In the genomic region with DNA sequence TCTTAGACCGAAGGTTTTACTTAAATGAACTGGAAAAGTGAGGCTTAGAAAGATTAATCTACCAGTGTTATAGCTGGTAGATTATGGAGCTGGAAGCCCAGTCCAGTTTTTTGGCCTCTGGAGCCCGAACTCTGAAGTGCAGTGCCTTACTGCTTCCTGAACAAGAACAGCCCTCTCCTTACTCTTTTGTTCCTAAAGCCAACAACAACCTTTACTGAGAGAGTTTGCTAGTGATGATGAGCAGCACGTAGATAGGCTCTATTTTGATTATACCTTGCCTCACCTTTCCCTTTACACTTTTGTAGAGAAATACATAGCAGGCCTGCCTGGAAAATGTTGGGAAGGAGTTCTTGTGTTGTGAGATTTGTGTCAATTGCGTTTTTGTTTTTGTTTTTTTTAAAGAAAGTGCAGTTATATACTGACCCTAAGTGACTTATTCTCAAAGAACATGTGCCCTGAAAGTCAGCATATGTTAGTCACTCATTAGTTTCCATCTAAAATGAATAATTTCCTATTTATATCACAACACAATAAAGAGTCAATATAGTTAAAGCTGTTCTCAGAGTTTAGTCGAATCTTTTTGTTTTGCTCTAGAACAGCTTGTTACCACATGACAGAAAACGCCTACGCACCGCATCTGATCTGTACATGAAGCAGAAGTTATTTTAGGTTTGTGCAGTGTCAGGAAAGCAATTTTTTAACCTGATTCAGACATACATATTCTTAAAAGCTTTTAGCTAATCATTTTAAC, we compare ENCODE assay signal across 10 cellular contexts. TPM values are rescaled to one million over a fixed set of nuclear protein-coding genes. Genes with fewer than 3 reads are reported as not detected.
A peak's percentile ranks its signal among the peaks of the same experiment; 100 is the strongest.
DNase-seq lines count a peak whose midpoint lies in the region; FAIRE-seq and TF ChIP-seq lines count a peak whose summit lies in the region.
"Had no signal": no experiment of that assay in that cellular context is flagged by ENCODE, and none has a peak within 500 bp of the region (broad histone marks: within the 10 kb centered on the region; RNA-seq: fewer than 3 reads in every experiment).

No MANE protein-coding gene starts in this region.

- dilution Hi-C loops in endothelial cell of umbilical vein (cut with MboI; ENCODE audit: extremely low pct_ligation_motif_present, low sequenced_read_pairs), result no loop called here

- H4K20me1 ChIP-seq in endothelial cell of umbilical vein (replicated peaks; ENCODE audit: control insufficient read depth, extremely low read depth, insufficient read depth, low read length), result no peaks in the 10 kb centered on the region

- no peaks in the 10 kb centered on the region for H3K27me3 ChIP-seq in endothelial cell of umbilical vein (ENCODE audit: control insufficient read depth in 2 of 2, insufficient read depth in 2 of 2, low read length in 2 of 2)
- H3K27me3 ChIP-seq in H7 (ENCODE audit: control insufficient read depth, insufficient read depth, low read length), result no peaks in the 10 kb centered on the region

- intact Hi-C loops in endothelial cell of umbilical vein (cut with micrococcal nuclease), result no loop called here

- CTCF ChIA-PET in endothelial cell of umbilical vein (lab: Charles Lee), result interaction anchor here (0.6 to 1.3 kb wide), 5 partner anchors 12 to 158 kb away, joined by 3 to 5 read pairs (median 4); no protein-coding TSS in a partner anchor

- FAIRE-seq in endothelial cell of umbilical vein (lab: Jason Lieb, UNC), result no peak

- TF ChIP-seq POLR2A in endothelial cell of umbilical vein (IDR thresholded peaks at IDR 0.05; ENCODE audit: low read depth, low read length), result no peak

- H3K4me2 ChIP-seq in endothelial cell of umbilical vein (ENCODE audit: insufficient read depth, low read length), result no peak overlapping the region

- H3K27ac ChIP-seq in endothelial cell of umbilical vein (ENCODE audit: insufficient read depth, low read depth, low read length), result no peak overlapping the region

- no peak overlapping the region for H2AFZ ChIP-seq in endothelial cell of umbilical vein (ENCODE audit: low read depth, low read length)

- POLR2A ChIA-PET in endothelial cell of umbilical vein (lab: Charles Lee), result no interaction called here

- no peaks in the 10 kb centered on the region for H3K9me1 ChIP-seq in endothelial cell of umbilical vein (replicated peaks; ENCODE audit: control insufficient read depth, extremely low read depth, insufficient read depth, low read length)

- H3K9me3 ChIP-seq in endothelial cell of umbilical vein (replicated peaks; ENCODE audit: control insufficient read depth, insufficient read depth, low read length), result no peaks in the 10 kb centered on the region

- H3K36me3 ChIP-seq in endothelial cell of umbilical vein (ENCODE audit: control insufficient read depth in 2 of 2, extremely low read depth in 1 of 2, insufficient read depth in 2 of 2, low read length in 2 of 2) (no peaks in the 10 kb centered on the region), H7 (replicated peaks; ENCODE audit: control insufficient read depth, insufficient read depth, low read length) (no peaks in the 10 kb centered on the region; the same call in 1 of the 2 replicates)

- no peaks in the 10 kb centered on the region for H3K79me2 ChIP-seq in endothelial cell of umbilical vein (ENCODE audit: control insufficient read depth, insufficient read depth, low read length)

- BruUV-seq in endothelial cell of umbilical vein (replicated peaks; lab: Mats Ljungman, UMichigan), result no TSS peak

- peaks cover 2% of the 10 kb centered on the region for H3K4me1 ChIP-seq in endothelial cell of umbilical vein (ENCODE audit: control insufficient read depth, extremely low read depth, insufficient read depth, low read length)

- DNase-seq in GM03348 (ENCODE audit: low spot score), result peak; percentile 17
- peak; percentile 77 for DNase-seq in activated CD8-positive, alpha-beta memory T cell treated with anti-CD3 and anti-CD28 coated beads, Interleukin-2, amount 50 U/mL, for 4 hours
- DNase-seq in endothelial cell of umbilical vein (ENCODE audit: low read depth, low spot score), result peak; percentile 23
- DNase-seq in stimulated activated CD4-positive, alpha-beta T cell treated with anti-CD3 and anti-CD28 coated beads, Interleukin-15, amount 100 ng/mL, for 48 hours (ENCODE audit: low read depth in 2 of 2), result peak; percentile 35 to 57
- no peak for DNase-seq in DMS53 (lab: John Stamatoyannopoulos, UW)
- DNase-seq in NCI-H748 treated with DMSO at 0.1 percent for 48 hours (lab: John Stamatoyannopoulos, UW), result no peak
- DNase-seq in H7, result no peak
- no peak for DNase-seq in NCI-H446 (lab: John Stamatoyannopoulos, UW)
- DNase-seq: HCEC 1CT had no signal

- H3K4me3 ChIP-seq in endothelial cell of umbilical vein (replicated peaks in 1 of 3; ENCODE audit: insufficient read depth in 1 of 3, low read depth in 1 of 3, low read length in 3 of 3), result no peak overlapping the region
- H3K4me3 ChIP-seq in H7 (ENCODE audit: insufficient read depth, low read depth, low read length), result no peak overlapping the region

- no peak overlapping the region for H3K9ac ChIP-seq in endothelial cell of umbilical vein (replicated peaks; ENCODE audit: extremely low read depth, insufficient read depth, low read length)

- TF ChIP-seq CTCF in endothelial cell of umbilical vein (IDR thresholded peaks at IDR 0.05; ENCODE audit: extremely low read depth in 1 of 2, insufficient read depth in 1 of 2, low read depth in 1 of 2, low read length in 2 of 2), result no peak

TF ChIP-seq in endothelial cell of umbilical vein, 7 proteins besides CTCF, POLR2A, EP300 and RAD21:
- TF ChIP-seq EZH2 (IDR thresholded peaks at IDR 0.05; ENCODE audit: borderline replicate concordance, low read depth, low read length, severe bottlenecking) (no peak), GATA2 (IDR thresholded peaks at IDR 0.05; ENCODE audit: insufficient read depth, insufficient read length, low read depth, low read length) (no peak), MYC (IDR thresholded peaks at IDR 0.05; ENCODE audit: low read depth, low read length) (no peak), FOS (IDR thresholded peaks at IDR 0.05; ENCODE audit: borderline replicate concordance, insufficient read depth, low read length) (no peak), POLR2AphosphoS5 (IDR thresholded peaks at IDR 0.05; ENCODE audit: insufficient read depth, low read depth, low read length) (no peak), JUN (IDR thresholded peaks at IDR 0.05; ENCODE audit: borderline replicate concordance, insufficient read depth, insufficient read length, low read depth) (no peak)
- TF ChIP-seq, protein P1, sequence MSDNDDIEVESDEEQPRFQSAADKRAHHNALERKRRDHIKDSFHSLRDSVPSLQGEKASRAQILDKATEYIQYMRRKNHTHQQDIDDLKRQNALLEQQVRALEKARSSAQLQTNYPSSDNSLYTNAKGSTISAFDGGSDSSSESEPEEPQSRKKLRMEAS (IDR thresholded peaks at IDR 0.05; ENCODE audit: insufficient read depth, insufficient read length), result no peak

RNA-seq across cellular contexts. Expression of a gene that starts 33.0 kb away (rescaled TPM):
- total RNA-seq in endothelial cell of umbilical vein, result 58.0 and 58.8 TPM in 2 replicates
- polyA plus RNA-seq in endothelial cell of umbilical vein, result 19.3 and 21.6 TPM in 2 replicates
- polyA plus RNA-seq in endothelial cell of umbilical vein (2011; cell fraction: cytosol; rRNA removed), result 20.1 and 23.8 TPM in 2 replicates
- 53.3 and 72.4 TPM in 2 replicates for polyA plus RNA-seq in endothelial cell of umbilical vein (2011; cell fraction: nucleus; rRNA removed)
- polyA plus RNA-seq in endothelial cell of umbilical vein (2012), result 35.8 and 39.7 TPM in 2 replicates
- 31.6 and 50.0 TPM in 2 replicates for polyA minus RNA-seq in endothelial cell of umbilical vein
- 15.5 TPM for polyA minus RNA-seq in endothelial cell of umbilical vein (2011; cell fraction: cytosol; rRNA and poly(A)+ RNA removed)
- 40.9 and 53.0 TPM in 2 replicates for polyA minus RNA-seq in endothelial cell of umbilical vein (2011; cell fraction: nucleus; rRNA and poly(A)+ RNA removed)
- 28.5 and 38.2 TPM in 2 replicates for total RNA-seq in H7 (2014; rRNA removed; shearing (Covaris generic))

RNA-seq across cellular contexts. Expression of a gene that starts 46.9 kb away (rescaled TPM):
- not detected in 2 replicates for total RNA-seq in endothelial cell of umbilical vein
- not detected in 2 replicates for polyA plus RNA-seq in endothelial cell of umbilical vein
- not detected in 2 replicates for polyA plus RNA-seq in endothelial cell of umbilical vein (2011; cell fraction: cytosol; rRNA removed)
- not detected in 2 replicates for polyA plus RNA-seq in endothelial cell of umbilical vein (2011; cell fraction: nucleus; rRNA removed)
- not detected in 2 replicates for polyA plus RNA-seq in endothelial cell of umbilical vein (2012)
- polyA minus RNA-seq in endothelial cell of umbilical vein, result 0.63 TPM in 1 of 2 replicates, not detected in the other
- not detected for polyA minus RNA-seq in endothelial cell of umbilical vein (2011; cell fraction: cytosol; rRNA and poly(A)+ RNA removed)
- not detected in 2 replicates for polyA minus RNA-seq in endothelial cell of umbilical vein (2011; cell fraction: nucleus; rRNA and poly(A)+ RNA removed)
- not detected in 2 replicates for total RNA-seq in H7 (2014; rRNA removed; shearing (Covaris generic))
- total RNA-seq: glomerular endothelial cell had no signal

RNA-seq across cellular contexts. Expression of a gene that starts 53.8 kb away (rescaled TPM):
- 192 and 255 TPM in 2 replicates for total RNA-seq in endothelial cell of umbilical vein
- 270 and 309 TPM in 2 replicates for polyA plus RNA-seq in endothelial cell of umbilical vein
- 255 and 265 TPM in 2 replicates for polyA plus RNA-seq in endothelial cell of umbilical vein (2011; cell fraction: cytosol; rRNA removed)
- polyA plus RNA-seq in endothelial cell of umbilical vein (2011; cell fraction: nucleus; rRNA removed), result 148 TPM in 2 replicates
- 177 and 200 TPM in 2 replicates for polyA plus RNA-seq in endothelial cell of umbilical vein (2012)
- polyA minus RNA-seq in endothelial cell of umbilical vein, result 97.3 and 139 TPM in 2 replicates
- polyA minus RNA-seq in endothelial cell of umbilical vein (2011; cell fraction: cytosol; rRNA and poly(A)+ RNA removed), result 16.6 TPM
- polyA minus RNA-seq in endothelial cell of umbilical vein (2011; cell fraction: nucleus; rRNA and poly(A)+ RNA removed), result 27.5 and 29.2 TPM in 2 replicates
- total RNA-seq in H7 (2014; rRNA removed; shearing (Covaris generic)), result 11.5 and 14.5 TPM in 2 replicates

Comparison
In these comparisons a context has a peak if more than half of its experiments do, and no peak if none do; other contexts are left out.
1. DNase-seq: peak in GM03348 (single experiment), activated CD8-positive, alpha-beta memory T cell treated with anti-CD3 and anti-CD28 coated beads, Interleukin-2, amount 50 U/mL, for 4 hours (single experiment), endothelial cell of umbilical vein (single experiment) and stimulated activated CD4-positive, alpha-beta T cell treated with anti-CD3 and anti-CD28 coated beads, Interleukin-15, amount 100 ng/mL, for 48 hours (2 of 2); none in DMS53 (single experiment), NCI-H748 treated with DMSO at 0.1 percent for 48 hours (single experiment), H7 (single experiment) and NCI-H446 (0 of 2).
2. RNA of a gene that starts 53.8 kb away (total RNA-seq): 192 to 255 TPM in endothelial cell of umbilical vein; 11.5 to 14.5 TPM in H7; every median in the first group is over 10 times any median in the second.